ENCODE assay signal across 20 cellular contexts in the genomic region with DNA sequence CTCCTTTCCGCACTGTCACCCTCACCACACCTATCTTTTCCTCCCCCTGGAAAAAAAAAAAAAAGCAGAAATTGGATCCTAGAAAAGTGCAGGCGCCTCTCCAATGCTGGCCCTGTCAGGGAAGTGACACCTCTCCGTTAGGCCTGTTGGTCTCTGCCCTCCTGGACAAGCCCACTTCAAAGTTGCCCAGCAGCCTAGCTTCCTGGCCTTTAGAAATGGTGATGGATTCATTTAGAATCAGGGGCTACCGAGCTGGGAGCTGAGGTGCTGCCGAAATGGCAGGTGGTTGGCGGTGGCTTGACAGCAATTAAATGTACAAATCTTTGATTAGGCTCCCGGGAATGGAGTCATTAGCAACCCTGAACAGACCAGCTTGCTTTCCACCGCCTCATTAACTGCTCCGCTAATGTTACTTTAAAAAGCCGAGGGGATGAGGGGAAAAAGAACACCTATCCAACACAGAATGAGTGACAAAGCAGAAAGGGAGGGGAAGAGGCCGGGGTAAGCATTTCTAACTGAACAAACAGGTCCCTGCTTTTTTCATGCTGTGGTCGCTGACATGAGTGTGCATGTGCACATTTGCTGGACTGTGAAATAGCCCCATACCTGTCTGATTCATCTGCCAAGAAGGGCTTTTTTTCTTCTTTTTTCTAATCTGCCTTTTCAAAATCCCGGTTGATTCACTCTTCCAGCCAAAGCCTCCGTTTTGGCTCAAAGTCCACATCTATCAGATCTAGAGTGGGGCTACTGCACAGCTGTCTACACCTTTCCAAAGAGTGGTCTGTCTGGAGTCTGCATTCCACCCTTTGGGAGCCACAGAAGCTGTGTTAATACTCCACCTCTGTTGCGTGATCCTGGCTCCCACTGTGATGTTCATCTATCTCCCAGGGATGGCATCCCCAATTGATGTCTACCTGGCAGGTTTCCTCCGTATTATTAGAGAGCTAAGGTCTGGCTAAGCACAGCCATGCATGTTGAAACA.
A peak's percentile ranks its signal among the peaks of the same experiment; 100 is the strongest.
DNase-seq lines count a peak whose midpoint lies in the region; ATAC-seq, FAIRE-seq and TF ChIP-seq lines count a peak whose summit lies in the region.
"Had no signal": no experiment of that assay in that cellular context is flagged by ENCODE, and none has a peak within 500 bp of the region (broad histone marks: within the 10 kb centered on the region; RNA-seq: fewer than 3 reads in every experiment).

No MANE protein-coding gene starts in this region.

- peak; percentile 100 for FAIRE-seq in islet of Langerhans (lab: Jason Lieb, UNC)

- no peak overlapping the region for H3K27ac Mint-ChIP-seq in MCF 10A (ENCODE audit: low read depth, unreplicated experiment)
- H3K27ac Mint-ChIP-seq: stimulated activated naive CD8-positive, alpha-beta T cell treated with anti-CD3 and anti-CD28 coated beads, Interleukin-15, amount 100 ng/mL, for 72 hours had no signal

- intact Hi-C loops in mammary epithelial cell (cut with micrococcal nuclease): no loop called here
- intact Hi-C loops in MCF 10A (cut with micrococcal nuclease): no loop called here

- no peaks in the 10 kb centered on the region for H3K9me3 Mint-ChIP-seq in MCF 10A (ENCODE audit: unreplicated experiment)
- H3K9me3 Mint-ChIP-seq: nephron; stimulated activated naive CD8-positive, alpha-beta T cell treated with anti-CD3 and anti-CD28 coated beads, Interleukin-15, amount 100 ng/mL, for 72 hours had no signal

- no peak overlapping the region for H3K27ac ChIP-seq in mammary epithelial cell (ENCODE audit: insufficient read depth, low read depth, low read length)
- H3K27ac ChIP-seq: GM23248, vagina had no signal

- H3K4me1 ChIP-seq in mammary epithelial cell (ENCODE audit: insufficient read depth, low read length): no peaks in the 10 kb centered on the region
- H3K4me1 ChIP-seq: vagina had no signal

- no peak overlapping the region for H3K4me3 ChIP-seq in mammary epithelial cell (replicated peaks in 1 of 3; ENCODE audit: insufficient read depth in 1 of 3, low read depth in 2 of 3, low read length in 3 of 3)
- H3K4me3 ChIP-seq: GM23248, lung, vagina had no signal

- DNase-seq in mammary epithelial cell: peak; percentile 43
- DNase-seq in MCF 10A (ENCODE audit: unreplicated experiment): no peak
- DNase-seq in NCI-H69 (lab: John Stamatoyannopoulos, UW): peak; percentile 41
- no peak for DNase-seq in SK-N-DZ (ENCODE audit: low spot score)
- no peak for DNase-seq in D341Med (ENCODE audit: low spot score)
- DNase-seq in stimulated activated CD4-positive, alpha-beta T cell treated with anti-CD3 and anti-CD28 coated beads, Interleukin-4, amount 100 ng/mL, for 1 hour: no peak
- DNase-seq: activated CD4-positive, alpha-beta T cell treated with anti-CD3 and anti-CD28 coated beads, Interleukin-2, amount 50 U/mL, for 4 hours; activated T-cell treated with anti-CD3 and anti-CD28 coated beads, Interleukin-2, amount 50 U/mL, for 48 hours; GM23248; head of caudate nucleus; NCI-H187; OCI-M1; stimulated activated naive CD8-positive, alpha-beta T cell treated with anti-CD3 and anti-CD28 coated beads, Interleukin-15, amount 100 ng/mL, for 72 hours had no signal

- no peaks in the 10 kb centered on the region for H3K9me3 ChIP-seq in mammary epithelial cell (replicated peaks; ENCODE audit: insufficient read depth, low read length)
- H3K9me3 ChIP-seq: vagina had no signal

- in situ Hi-C loops in mammary epithelial cell (cut with MboI; ENCODE audit: low sequenced_read_pairs in 2 of 2): no loop called here

- H3K36me3 Mint-ChIP-seq in MCF 10A (ENCODE audit: insufficient read depth, unreplicated experiment): no peaks in the 10 kb centered on the region

- H3K27me3 Mint-ChIP-seq in MCF 10A (ENCODE audit: insufficient read depth, unreplicated experiment): no peaks in the 10 kb centered on the region
- H3K27me3 Mint-ChIP-seq: IgD-negative memory B cell; stimulated activated naive CD8-positive, alpha-beta T cell treated with anti-CD3 and anti-CD28 coated beads, Interleukin-15, amount 100 ng/mL, for 72 hours had no signal

- peak overlapping the region; percentile 58 for H2AFZ ChIP-seq in mammary epithelial cell (ENCODE audit: low read depth, low read length)
- H2AFZ ChIP-seq: GM23248 had no signal

- no peak for TF ChIP-seq CTCF in mammary epithelial cell (conservative IDR thresholded peaks at IDR 0.05 in 1 of 2, IDR thresholded peaks at IDR 0.05 in 1 of 2; ENCODE audit: extremely low read depth in 1 of 2, insufficient read depth in 1 of 2, low read depth in 1 of 2, low read length in 2 of 2)
- TF ChIP-seq CTCF in MCF 10A (IDR thresholded peaks at IDR 0.05; ENCODE audit: unreplicated experiment): no peak

- dilution Hi-C loops in mammary epithelial cell (cut with HindIII; ENCODE audit: low sequenced_read_pairs): no loop called here

- BruUV-seq in mammary epithelial cell (replicated peaks; lab: Mats Ljungman, UMichigan): no TSS peak
- BruUV-seq in MCF 10A (replicated peaks; lab: Mats Ljungman, UMichigan): no TSS peak

- no peak overlapping the region for H3K4me3 Mint-ChIP-seq in MCF 10A (ENCODE audit: unreplicated experiment)
- H3K4me3 Mint-ChIP-seq: IgD-negative memory B cell; nephron; stimulated activated naive CD8-positive, alpha-beta T cell treated with anti-CD3 and anti-CD28 coated beads, Interleukin-15, amount 100 ng/mL, for 72 hours had no signal

- no peaks in the 10 kb centered on the region for H3K79me2 ChIP-seq in mammary epithelial cell (ENCODE audit: insufficient read depth, low read length)

- 62% methylated on average over 16 of the region's 16 CpGs for WGBS in mammary epithelial cell (ENCODE audit: low coverage, missing lambda C conversion rate)

- peaks cover 24% of the 10 kb centered on the region for H3K4me1 Mint-ChIP-seq in MCF 10A (ENCODE audit: insufficient read depth, unreplicated experiment)
- H3K4me1 Mint-ChIP-seq: IgD-negative memory B cell; stimulated activated naive CD8-positive, alpha-beta T cell treated with anti-CD3 and anti-CD28 coated beads, Interleukin-15, amount 100 ng/mL, for 72 hours had no signal

- no peak overlapping the region for H3K4me2 ChIP-seq in mammary epithelial cell (ENCODE audit: insufficient read depth, low read depth, low read length)

- POLR2A ChIA-PET in MCF 10A (lab: Yijun Ruan, JAX): interaction anchor here (0.7 to 1.9 kb wide), 4 partner anchors 13 to 593 kb away, joined by 3 to 5 read pairs (median 3); no protein-coding TSS in a partner anchor

- H3K36me3 ChIP-seq in mammary epithelial cell (ENCODE audit: insufficient read depth, low read length): no peaks in the 10 kb centered on the region
- H3K36me3 ChIP-seq: vagina had no signal

- no peaks in the 10 kb centered on the region for H3K27me3 ChIP-seq in mammary epithelial cell (ENCODE audit: insufficient read depth, low read length)
- H3K27me3 ChIP-seq: vagina had no signal

- no peaks in the 10 kb centered on the region for H4K20me1 ChIP-seq in mammary epithelial cell (ENCODE audit: insufficient read depth, low read length)

- CTCF ChIA-PET in mammary epithelial cell (lab: Charles Lee; ENCODE audit: low non-redundant PET): no interaction called here
- CTCF ChIA-PET in MCF 10A (lab: Yijun Ruan, JAX): interaction anchor here (0.6 to 0.7 kb wide), 2 partner anchors 37 to 217 kb away, joined by 3 to 4 read pairs; no protein-coding TSS in a partner anchor

- ATAC-seq in HG02623 (IDR thresholded peaks at IDR 0.05; ENCODE audit: unreplicated experiment): no peak
- ATAC-seq: SK-N-SH treated with all-trans-retinoic acid at 6 μM for 48 hours; stimulated activated naive CD8-positive, alpha-beta T cell treated with anti-CD3 and anti-CD28 coated beads, Interleukin-15, amount 100 ng/mL, for 72 hours had no signal

- H3K9ac ChIP-seq in mammary epithelial cell (ENCODE audit: insufficient read depth, low read length): no peak overlapping the region
- H3K9ac ChIP-seq: GM23248 had no signal

Comparison
In these comparisons a context has a peak if more than half of its experiments do, and no peak if none do; other contexts are left out.
1. DNase-seq: peak in mammary epithelial cell (single experiment) and NCI-H69 (single experiment); none in MCF 10A (single experiment), SK-N-DZ (single experiment), D341Med (single experiment) and stimulated activated CD4-positive, alpha-beta T cell treated with anti-CD3 and anti-CD28 coated beads, Interleukin-4, amount 100 ng/mL, for 1 hour (single experiment).